23 cellular contexts compared by ENCODE assay signal in the genomic region with DNA sequence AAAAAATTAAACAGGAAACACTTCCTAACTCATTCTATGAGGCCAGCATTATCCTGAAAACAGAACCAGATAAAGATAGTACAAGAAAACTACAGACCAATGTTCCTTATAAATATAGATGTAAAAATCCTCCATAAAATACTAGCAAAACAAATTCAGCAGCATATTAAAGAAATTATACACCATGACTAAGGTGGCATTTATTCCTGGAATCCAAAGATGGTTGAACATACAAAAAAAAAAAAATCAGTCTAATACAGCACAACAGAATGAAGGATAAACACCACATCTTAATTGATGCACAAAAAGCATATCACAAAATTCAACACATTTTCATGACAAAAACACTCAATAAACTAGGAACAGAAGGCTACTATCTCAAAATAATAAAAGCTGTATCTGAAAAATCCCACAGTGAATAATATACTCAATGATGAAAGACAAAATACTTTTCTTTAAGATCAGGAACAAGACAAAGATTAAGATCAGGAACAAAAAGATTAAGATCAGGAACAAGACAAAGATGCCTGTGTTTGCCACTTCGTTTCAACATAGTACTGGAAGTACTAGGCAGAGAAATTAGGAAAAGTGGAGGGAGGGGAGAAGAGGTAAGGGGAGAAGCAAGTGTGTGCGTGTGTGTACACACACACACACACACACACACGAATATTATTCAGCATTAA.
DNase-seq lines count a peak whose midpoint lies in the region; ATAC-seq, FAIRE-seq and TF ChIP-seq lines count a peak whose summit lies in the region.
"Had no signal": no experiment of that assay in that cellular context is flagged by ENCODE, and none has a peak within 500 bp of the region (broad histone marks: within the 10 kb centered on the region; RNA-seq: fewer than 3 reads in every experiment).

No MANE protein-coding gene starts in this region.

- no peak overlapping the region for H2AFZ ChIP-seq in K562 (ENCODE audit: low read depth, low read length)

- no peaks in the 10 kb centered on the region for H3K9me1 ChIP-seq in K562 (ENCODE audit: control insufficient read depth, insufficient read depth, low read length)

- no peak for TF ChIP-seq POLR2A in K562 (conservative IDR thresholded peaks at IDR 0.05)

- H3K4me1 ChIP-seq in K562 (replicated peaks in 1 of 2; ENCODE audit: control insufficient read depth in 2 of 2, insufficient read depth in 2 of 2, low read length in 2 of 2), result no peaks in the 10 kb centered on the region
- H3K4me1 ChIP-seq: colonic mucosa, right lobe of liver had no signal

- no peak for ATAC-seq in K562
- no peak for ATAC-seq in HG02571 (IDR thresholded peaks at IDR 0.05; ENCODE audit: unreplicated experiment)
- no peak for ATAC-seq in HG03520 (IDR thresholded peaks at IDR 0.05; ENCODE audit: unreplicated experiment)
- ATAC-seq: CD8-positive, alpha-beta T cell; left ventricle myocardium superior; right lobe of liver; stimulated activated naive CD8-positive, alpha-beta T cell treated with anti-CD3 and anti-CD28 coated beads, Interleukin-15, Interleukin-2, amounts not matched to agents 100 U/mL and 50 U/mL, for 24 hours had no signal

- peaks cover 37% of the 10 kb centered on the region for H3K4me1 Mint-ChIP-seq in Calu3 (ENCODE audit: low read depth, unreplicated experiment)

- no peak overlapping the region for H3K4me2 ChIP-seq in K562 (ENCODE audit: insufficient read depth, low read length)

- TF ChIP-seq CTCF in Calu3 (IDR thresholded peaks at IDR 0.05; ENCODE audit: unreplicated experiment), result no peak
- no peak for TF ChIP-seq CTCF in LNCaP clone FGC (IDR thresholded peaks at IDR 0.05; ENCODE audit: control insufficient read depth, extremely low read depth, insufficient read depth)
- no peak for TF ChIP-seq CTCF in K562 (IDR thresholded peaks at IDR 0.05 in 2 of 3, conservative IDR thresholded peaks at IDR 0.05 in 1 of 3; ENCODE audit: insufficient read depth in 2 of 3, low read depth in 1 of 3, low read length in 3 of 3)

- in situ Hi-C loops in K562 (cut with MboI), result no loop called here

- no peaks in the 10 kb centered on the region for H3K9me3 ChIP-seq in K562 (replicated peaks; ENCODE audit: control insufficient read depth, insufficient read depth, low read depth, low read length)
- H3K9me3 ChIP-seq: colonic mucosa, right lobe of liver, SJSA1 had no signal

- no peak overlapping the region for H3K27ac ChIP-seq in K562 (ENCODE audit: extremely low read depth, low read depth, low read length)
- H3K27ac ChIP-seq: colonic mucosa, right lobe of liver, SJSA1 had no signal

- no peak overlapping the region for H3K9ac ChIP-seq in K562 (ENCODE audit: insufficient read depth in 1 of 2, low read depth in 2 of 2, low read length in 2 of 2)

- CTCF ChIA-PET in Calu3 (lab: Charles Lee) (interaction anchor here (1.2 kb wide), 1 partner anchor 37 kb away, joined by 3 read pairs; no protein-coding TSS in a partner anchor), K562 (lab: Yijun Ruan, JAX; ENCODE audit: low intra/inter-chr PET ratio) (no interaction called here)

- H3K36me3 Mint-ChIP-seq in Calu3 (ENCODE audit: insufficient read depth, unreplicated experiment), result peaks cover 9% of the 10 kb centered on the region

- H3K27me3 Mint-ChIP-seq in Calu3 (ENCODE audit: unreplicated experiment), result no peaks in the 10 kb centered on the region

- WGBS in K562 (ENCODE audit: insufficient coverage, low coverage, missing lambda C conversion rate), result 69% methylated on average over 3 of the region's 3 CpGs

- peak; percentile 6 for FAIRE-seq in K562 (lab: Jason Lieb, UNC)

- TF ChIP-seq RAD21 in K562 (CRISPR knock-in tag; conservative IDR thresholded peaks at IDR 0.05 in 1 of 2, IDR thresholded peaks at IDR 0.05 in 1 of 2), result no peak

- intact Hi-C loops in Calu3 (cut with micrococcal nuclease; ENCODE audit: unreplicated experiment), result no loop called here
- intact Hi-C loops in K562 (cut with micrococcal nuclease), result no loop called here

- peaks cover 6% of the 10 kb centered on the region for H3K9me3 Mint-ChIP-seq in Calu3 (ENCODE audit: low read depth, unreplicated experiment)
- H3K9me3 Mint-ChIP-seq: CD8-positive, alpha-beta T cell had no signal

- H3K27ac Mint-ChIP-seq in Calu3 (ENCODE audit: unreplicated experiment), result peak overlapping the region; percentile 31
- H3K27ac Mint-ChIP-seq: CD8-positive, alpha-beta T cell had no signal

- H3K4me3 Mint-ChIP-seq in Calu3 (ENCODE audit: low read depth, unreplicated experiment), result peak overlapping the region; percentile 1
- H3K4me3 Mint-ChIP-seq: CD8-positive, alpha-beta T cell had no signal

- no peaks in the 10 kb centered on the region for H3K79me2 ChIP-seq in K562 (ENCODE audit: control insufficient read depth, insufficient read depth, low read length)

- H3K36me3 ChIP-seq in K562 (ENCODE audit: control insufficient read depth, insufficient read depth, low read length), result peaks cover 31% of the 10 kb centered on the region; the same call in 2 of the 3 replicates

- POLR2A ChIA-PET in K562 (lab: Yijun Ruan, JAX), result no interaction called here

- H4K20me1 ChIP-seq in K562 (replicated peaks; ENCODE audit: control insufficient read depth, insufficient read depth, low read length), result no peaks in the 10 kb centered on the region

- BruUV-seq in Calu3 (replicated peaks; lab: Mats Ljungman, UMichigan), result no TSS peak
- no TSS peak for BruUV-seq in K562 (replicated peaks; lab: Mats Ljungman, UMichigan)

- TF ChIP-seq EP300 in K562 (IDR thresholded peaks at IDR 0.05; ENCODE audit: low read length), result no peak

- no peaks in the 10 kb centered on the region for H3K27me3 ChIP-seq in K562 (ENCODE audit: control insufficient read depth in 2 of 2, insufficient read depth in 2 of 2, low read length in 2 of 2)
- H3K27me3 ChIP-seq: colonic mucosa, right lobe of liver, SJSA1 had no signal

- peak; percentile 20 for DNase-seq in Calu3
- DNase-seq in LNCaP clone FGC (ENCODE audit: low read depth), result peak; percentile 47
- no peak for DNase-seq in K562 (ENCODE audit: extremely low read depth in 1 of 4, low spot score in 3 of 4)
- DNase-seq in iris pigment epithelial cell (ENCODE audit: low read depth), result peak; percentile 51
- DNase-seq in NCI-H524 (lab: John Stamatoyannopoulos, UW), result no peak
- no peak for DNase-seq in effector CD4-positive, alpha-beta T cell
- DNase-seq: activated CD8-positive, alpha-beta memory T cell treated with anti-CD3 and anti-CD28 coated beads, Interleukin-2, amount 50 U/mL, for 4 hours; activated gamma-delta T cell; CD8-positive, alpha-beta T cell; colonic mucosa; DMS79; KBM-7; left ventricle myocardium superior; NCI-H1092 treated with DMSO at 0.1 percent for 48 hours; NCI-H2107; NCI-H510A treated with DMSO at 0.1 percent for 48 hours; nucleus accumbens; right lobe of liver; stimulated activated naive CD8-positive, alpha-beta T cell treated with anti-CD3 and anti-CD28 coated beads, Interleukin-15, Interleukin-2, amounts not matched to agents 100 U/mL and 50 U/mL, for 24 hours; T1000 had no signal

- H3K4me3 ChIP-seq in LNCaP clone FGC (ENCODE audit: low read depth, low read length), result no peak overlapping the region
- no peak overlapping the region for H3K4me3 ChIP-seq in K562
- H3K4me3 ChIP-seq: colonic mucosa, right lobe of liver, SJSA1 had no signal

TF ChIP-seq in K562, 482 proteins besides CTCF, POLR2A, EP300 and RAD21:
- TF ChIP-seq ZNF263 (CRISPR knock-in tag; IDR thresholded peaks at IDR 0.05; ENCODE audit: borderline replicate concordance), result no peak
- TF ChIP-seq NR3C1 (CRISPR knock-in tag; IDR thresholded peaks at IDR 0.05), result no peak
- TF ChIP-seq NCOA1 (IDR thresholded peaks at IDR 0.05; ENCODE audit: low read depth), result no peak
- TF ChIP-seq YY1 (IDR thresholded peaks at IDR 0.05; ENCODE audit: borderline replicate concordance in 1 of 3, control insufficient read depth in 1 of 3, extremely low read depth in 1 of 3, insufficient read depth in 3 of 3, insufficient read length in 1 of 3, insufficient replicate concordance in 2 of 3, low read depth in 1 of 3, low read length in 2 of 3), result no peak
- no peak for TF ChIP-seq TAF15 (IDR thresholded peaks at IDR 0.05; ENCODE audit: low read depth, low read length)
- TF ChIP-seq KAT2B (IDR thresholded peaks at IDR 0.05; ENCODE audit: low read depth, low read length), result no peak

Comparison
In these comparisons a context has a peak if more than half of its experiments do, and no peak if none do; other contexts are left out.
1. DNase-seq: peak in Calu3 (single experiment), LNCaP clone FGC (single experiment) and iris pigment epithelial cell (single experiment); none in K562 (0 of 4), NCI-H524 (0 of 2) and effector CD4-positive, alpha-beta T cell (single experiment).